In the genomic region with DNA sequence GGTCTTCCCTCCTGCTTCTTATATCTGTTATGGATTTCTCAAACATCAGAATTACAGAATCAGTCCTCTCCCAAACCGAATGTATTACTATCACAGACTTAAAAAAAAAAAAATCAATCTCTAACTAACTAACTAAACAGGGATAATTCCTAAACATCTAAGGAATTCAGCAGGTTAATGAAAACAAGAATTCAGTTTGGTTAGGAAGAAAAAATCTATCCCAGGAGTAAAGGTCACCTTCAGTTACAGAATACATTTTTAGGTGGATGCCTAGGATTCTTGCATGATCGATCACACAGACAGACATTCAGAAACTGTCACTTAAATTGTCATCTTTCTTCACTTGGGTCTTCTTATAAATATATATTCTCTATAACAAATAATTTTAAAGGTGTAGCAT, we compare ENCODE assay signal across 1 cellular context.
TF ChIP-seq lines count a peak whose summit lies in the region.

No MANE protein-coding gene starts in this region.

TF ChIP-seq in IMR-90, 13 proteins besides CTCF, POLR2A, EP300 and RAD21:
- TF ChIP-seq RFX5 (IDR thresholded peaks at IDR 0.05; ENCODE audit: low read depth, low read length) (no peak), MAFK (IDR thresholded peaks at IDR 0.05; ENCODE audit: low read depth, low read length) (no peak), RCOR1 (IDR thresholded peaks at IDR 0.05; ENCODE audit: insufficient replicate concordance, low read length) (no peak), FOS (IDR thresholded peaks at IDR 0.05; ENCODE audit: low read depth, low read length) (no peak), CEBPB (IDR thresholded peaks at IDR 0.05; ENCODE audit: low read depth, low read length) (no peak), BHLHE40 (IDR thresholded peaks at IDR 0.05; ENCODE audit: low read depth, low read length) (no peak), MXI1 (IDR thresholded peaks at IDR 0.05; ENCODE audit: borderline replicate concordance, low read depth, low read length) (no peak), NFE2L2 (IDR thresholded peaks at IDR 0.05; ENCODE audit: low read depth, low read length) (no peak), CHD1 (IDR thresholded peaks at IDR 0.05; ENCODE audit: low read depth, low read length) (no peak), SMC3 (IDR thresholded peaks at IDR 0.05; ENCODE audit: low read depth, low read length) (no peak), MAZ (IDR thresholded peaks at IDR 0.05; ENCODE audit: borderline replicate concordance, low read depth, low read length) (no peak)
- TF ChIP-seq, protein P1, sequence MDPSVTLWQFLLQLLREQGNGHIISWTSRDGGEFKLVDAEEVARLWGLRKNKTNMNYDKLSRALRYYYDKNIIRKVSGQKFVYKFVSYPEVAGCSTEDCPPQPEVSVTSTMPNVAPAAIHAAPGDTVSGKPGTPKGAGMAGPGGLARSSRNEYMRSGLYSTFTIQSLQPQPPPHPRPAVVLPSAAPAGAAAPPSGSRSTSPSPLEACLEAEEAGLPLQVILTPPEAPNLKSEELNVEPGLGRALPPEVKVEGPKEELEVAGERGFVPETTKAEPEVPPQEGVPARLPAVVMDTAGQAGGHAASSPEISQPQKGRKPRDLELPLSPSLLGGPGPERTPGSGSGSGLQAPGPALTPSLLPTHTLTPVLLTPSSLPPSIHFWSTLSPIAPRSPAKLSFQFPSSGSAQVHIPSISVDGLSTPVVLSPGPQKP (IDR thresholded peaks at IDR 0.05; ENCODE audit: borderline replicate concordance, low read depth, low read length) = no peak
- TF ChIP-seq, protein P2, sequence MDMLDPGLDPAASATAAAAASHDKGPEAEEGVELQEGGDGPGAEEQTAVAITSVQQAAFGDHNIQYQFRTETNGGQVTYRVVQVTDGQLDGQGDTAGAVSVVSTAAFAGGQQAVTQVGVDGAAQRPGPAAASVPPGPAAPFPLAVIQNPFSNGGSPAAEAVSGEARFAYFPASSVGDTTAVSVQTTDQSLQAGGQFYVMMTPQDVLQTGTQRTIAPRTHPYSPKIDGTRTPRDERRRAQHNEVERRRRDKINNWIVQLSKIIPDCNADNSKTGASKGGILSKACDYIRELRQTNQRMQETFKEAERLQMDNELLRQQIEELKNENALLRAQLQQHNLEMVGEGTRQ (IDR thresholded peaks at IDR 0.05; ENCODE audit: low read depth, low read length) = no peak
TF ChIP-seq in IMR-90: peak in this region for 0.
